16 cellular contexts compared by ENCODE assay signal in the genomic region with DNA sequence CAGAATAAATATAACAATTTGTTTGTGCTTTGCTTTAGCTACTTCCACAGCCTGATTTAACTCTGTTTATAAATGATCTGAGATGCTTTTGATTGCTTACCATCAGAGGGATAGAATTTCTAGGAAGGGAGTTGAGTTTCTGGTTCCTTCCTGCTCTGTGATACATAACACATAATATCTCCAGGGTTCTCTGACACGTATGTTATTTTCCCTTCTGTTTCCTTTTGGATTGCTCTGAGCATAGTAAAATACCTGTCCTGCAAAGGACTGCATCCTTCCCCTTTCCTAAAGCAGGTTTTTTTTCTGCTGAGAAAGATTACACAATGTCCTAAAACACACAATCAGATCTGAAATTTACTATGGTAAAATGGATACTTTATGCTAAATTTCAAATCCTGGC.
DNase-seq lines count a peak whose midpoint lies in the region; ATAC-seq and TF ChIP-seq lines count a peak whose summit lies in the region.
"Had no signal": no experiment of that assay in that cellular context is flagged by ENCODE, and none has a peak within 500 bp of the region (broad histone marks: within the 10 kb centered on the region; RNA-seq: fewer than 3 reads in every experiment).

No MANE protein-coding gene starts in this region.

- peaks cover 13% of the 10 kb centered on the region for H3K36me3 Mint-ChIP-seq in nephron progenitor cell (ENCODE audit: low read depth)
- no peaks in the 10 kb centered on the region for H3K36me3 Mint-ChIP-seq in activated T-cell treated with anti-CD3 and anti-CD28 coated beads, Interleukin-2, amount 50 U/mL, for 24 hours (ENCODE audit: low read depth)
- H3K36me3 Mint-ChIP-seq: activated CD4-positive, alpha-beta memory T cell treated with anti-CD3 and anti-CD28 coated beads for 36 hours had no signal

- TF ChIP-seq CTCF in nephron progenitor cell (IDR thresholded peaks at IDR 0.05) (no peak), GM10248 (IDR thresholded peaks at IDR 0.05; ENCODE audit: control extremely low read depth, extremely low read depth, low read depth, missing control alignments) (no peak)

- CTCF ChIA-PET in GM10248 (lab: Yijun Ruan, JAX) = interaction anchor here (1.5 kb wide), 1 partner anchor 8 kb away, joined by 3 read pairs; no protein-coding TSS in a partner anchor

- H3K4me1 ChIP-seq in endocrine pancreas (ENCODE audit: control insufficient read depth, insufficient read depth, low read length) = no peaks in the 10 kb centered on the region
- H3K4me1 ChIP-seq: HAP-1 had no signal

- H3K36me3 ChIP-seq in endocrine pancreas (ENCODE audit: control insufficient read depth, insufficient read depth, low read length) = no peaks in the 10 kb centered on the region
- H3K36me3 ChIP-seq: HAP-1 had no signal

- POLR2A ChIA-PET in GM10248 (lab: Yijun Ruan, JAX) = no interaction called here

- no peaks in the 10 kb centered on the region for H3K27me3 Mint-ChIP-seq in nephron progenitor cell (ENCODE audit: low read depth, poor library complexity)
- peaks cover 3% of the 10 kb centered on the region for H3K27me3 Mint-ChIP-seq in activated T-cell treated with anti-CD3 and anti-CD28 coated beads, Interleukin-2, amount 50 U/mL, for 24 hours
- H3K27me3 Mint-ChIP-seq: activated CD4-positive, alpha-beta memory T cell treated with anti-CD3 and anti-CD28 coated beads for 36 hours; B cell had no signal

- intact Hi-C loops in left ventricle myocardium superior (cut with micrococcal nuclease) (no loop called here), Right ventricle myocardium superior (cut with DNase I) (no loop called here)

- H3K4me1 Mint-ChIP-seq in nephron progenitor cell = peaks cover 23% of the 10 kb centered on the region
- no peaks in the 10 kb centered on the region for H3K4me1 Mint-ChIP-seq in activated T-cell treated with anti-CD3 and anti-CD28 coated beads, Interleukin-2, amount 50 U/mL, for 24 hours (ENCODE audit: low read depth)
- H3K4me1 Mint-ChIP-seq: B cell had no signal

- H3K9me3 Mint-ChIP-seq in nephron progenitor cell = no peaks in the 10 kb centered on the region
- H3K9me3 Mint-ChIP-seq in activated T-cell treated with anti-CD3 and anti-CD28 coated beads, Interleukin-2, amount 50 U/mL, for 24 hours = no peaks in the 10 kb centered on the region
- H3K9me3 Mint-ChIP-seq: activated CD4-positive, alpha-beta memory T cell treated with anti-CD3 and anti-CD28 coated beads for 36 hours; activated T-helper 2 cell treated with anti-CD3 and anti-CD28 coated beads, Interferon-gamma antibody, Interleukin-2, Interleukin-4, amounts not matched to agents 10 μg/mL and 5 μg/mL and 100 μg/mL, durations not matched to agents 14 hours and 24 hours and 36 hours had no signal

- H3K9ac ChIP-seq in endocrine pancreas (ENCODE audit: control insufficient read depth, insufficient read depth, low read length) = no peak overlapping the region
- H3K9ac ChIP-seq: KMS-11 had no signal

- peak overlapping the region; percentile 48 for H3K4me3 ChIP-seq in endocrine pancreas (ENCODE audit: control insufficient read depth, insufficient read depth, low read length)
- H3K4me3 ChIP-seq: HAP-1 had no signal

- H3K4me3 Mint-ChIP-seq in nephron progenitor cell = no peak overlapping the region
- H3K4me3 Mint-ChIP-seq in activated T-cell treated with anti-CD3 and anti-CD28 coated beads, Interleukin-2, amount 50 U/mL, for 24 hours = no peak overlapping the region
- H3K4me3 Mint-ChIP-seq: activated CD4-positive, alpha-beta memory T cell treated with anti-CD3 and anti-CD28 coated beads for 36 hours; B cell had no signal

- peak overlapping the region; percentile 28 for H3K27ac Mint-ChIP-seq in nephron progenitor cell
- no peak overlapping the region for H3K27ac Mint-ChIP-seq in activated T-cell treated with anti-CD3 and anti-CD28 coated beads, Interleukin-2, amount 50 U/mL, for 24 hours
- H3K27ac Mint-ChIP-seq: activated CD4-positive, alpha-beta memory T cell treated with anti-CD3 and anti-CD28 coated beads for 36 hours; activated T-helper 2 cell treated with anti-CD3 and anti-CD28 coated beads, Interferon-gamma antibody, Interleukin-2, Interleukin-4, amounts not matched to agents 10 μg/mL and 5 μg/mL and 100 μg/mL, durations not matched to agents 14 hours and 24 hours and 36 hours; B cell had no signal

- DNase-seq in left ventricle myocardium superior (no peak), Right ventricle myocardium superior (no peak), nephron progenitor cell (no peak), NOMO-1 treated with DMSO at 0.1 percent for 48 hours (lab: John Stamatoyannopoulos, UW; ENCODE audit: unreplicated experiment) (no peak), GM10248 (ENCODE audit: extremely low spot score) (no peak)
- DNase-seq in activated T-cell treated with anti-CD3 and anti-CD28 coated beads, Interleukin-2, amount 50 U/mL, for 24 hours = no peak
- DNase-seq: activated CD4-positive, alpha-beta memory T cell treated with anti-CD3 and anti-CD28 coated beads for 36 hours; NK-92 treated with Interleukin-12 subunit alpha and Interleukin-12 subunit beta, amount 100 ng/mL, for 24 hours; stimulated activated CD4-positive, alpha-beta T cell treated with anti-CD3 and anti-CD28 coated beads, Interleukin-12 subunit alpha, Interleukin-12 subunit beta, amount 100 ng/mL, for 4 hours had no signal

- H3K27me3 ChIP-seq in endocrine pancreas (ENCODE audit: control insufficient read depth, insufficient read depth, low read length) = no peaks in the 10 kb centered on the region

- ATAC-seq in left ventricle myocardium superior (peak; percentile 9), Right ventricle myocardium superior (ENCODE audit: poor library complexity) (no peak), GM19351 (IDR thresholded peaks at IDR 0.05; ENCODE audit: unreplicated experiment) (no peak)
- ATAC-seq: left lobe of liver had no signal

- no peaks in the 10 kb centered on the region for H3K9me3 ChIP-seq in endocrine pancreas (ENCODE audit: control insufficient read depth, low read length)
- H3K9me3 ChIP-seq: HAP-1 had no signal
